Comparison of ENCODE assay signal across 1 cellular context in the genomic region with DNA sequence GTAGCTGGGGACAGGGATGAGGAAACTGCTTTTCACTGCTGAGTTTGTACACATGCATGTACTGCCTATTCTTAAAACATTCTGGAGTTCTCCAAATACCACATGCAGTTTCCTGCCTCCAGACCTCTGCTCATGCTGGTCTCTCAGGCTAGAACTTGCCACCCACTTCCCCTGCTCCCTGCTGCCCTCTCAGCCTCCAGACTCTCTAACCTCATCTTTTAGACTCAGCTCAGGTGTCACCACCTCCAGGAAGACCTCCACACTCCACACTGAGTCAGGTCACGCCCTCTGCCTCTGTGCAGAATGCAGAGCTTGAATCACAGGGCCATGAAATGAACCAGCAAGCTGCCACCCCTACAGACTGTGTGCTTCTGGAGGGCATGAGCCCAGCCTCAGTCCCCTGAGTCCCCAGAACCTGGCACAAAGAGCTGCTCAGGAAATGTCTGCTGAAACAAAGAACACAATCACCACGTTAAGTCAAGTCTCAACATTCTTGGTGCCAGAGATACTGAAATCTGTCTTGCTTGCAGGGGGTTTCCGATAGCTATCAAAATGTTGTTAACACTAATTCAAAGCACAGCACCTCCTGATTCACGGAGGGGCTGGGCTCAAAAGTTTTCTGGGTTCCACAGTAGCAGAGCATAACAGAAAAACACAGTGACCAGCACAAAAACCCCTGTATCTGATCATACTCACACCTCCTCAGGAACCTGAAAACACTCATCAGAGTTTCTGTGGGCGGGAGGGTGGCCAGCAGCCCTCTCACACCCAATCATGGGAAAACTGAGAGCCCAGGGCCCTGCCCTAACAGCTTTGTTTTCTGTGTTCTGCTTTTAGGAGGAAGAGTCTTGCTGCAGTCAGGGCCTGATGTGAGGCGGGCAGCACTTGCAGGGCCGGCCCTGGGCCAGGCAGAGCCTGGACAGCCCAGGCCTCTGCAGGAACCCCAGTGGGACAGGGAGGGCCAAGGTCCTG.
TF ChIP-seq lines count a peak whose summit lies in the region.

No MANE protein-coding gene starts in this region.

TF ChIP-seq in GM12878, 131 proteins besides CTCF, POLR2A, EP300 and RAD21 (continued from another document and continues in another):
- TF ChIP-seq, protein P1, sequence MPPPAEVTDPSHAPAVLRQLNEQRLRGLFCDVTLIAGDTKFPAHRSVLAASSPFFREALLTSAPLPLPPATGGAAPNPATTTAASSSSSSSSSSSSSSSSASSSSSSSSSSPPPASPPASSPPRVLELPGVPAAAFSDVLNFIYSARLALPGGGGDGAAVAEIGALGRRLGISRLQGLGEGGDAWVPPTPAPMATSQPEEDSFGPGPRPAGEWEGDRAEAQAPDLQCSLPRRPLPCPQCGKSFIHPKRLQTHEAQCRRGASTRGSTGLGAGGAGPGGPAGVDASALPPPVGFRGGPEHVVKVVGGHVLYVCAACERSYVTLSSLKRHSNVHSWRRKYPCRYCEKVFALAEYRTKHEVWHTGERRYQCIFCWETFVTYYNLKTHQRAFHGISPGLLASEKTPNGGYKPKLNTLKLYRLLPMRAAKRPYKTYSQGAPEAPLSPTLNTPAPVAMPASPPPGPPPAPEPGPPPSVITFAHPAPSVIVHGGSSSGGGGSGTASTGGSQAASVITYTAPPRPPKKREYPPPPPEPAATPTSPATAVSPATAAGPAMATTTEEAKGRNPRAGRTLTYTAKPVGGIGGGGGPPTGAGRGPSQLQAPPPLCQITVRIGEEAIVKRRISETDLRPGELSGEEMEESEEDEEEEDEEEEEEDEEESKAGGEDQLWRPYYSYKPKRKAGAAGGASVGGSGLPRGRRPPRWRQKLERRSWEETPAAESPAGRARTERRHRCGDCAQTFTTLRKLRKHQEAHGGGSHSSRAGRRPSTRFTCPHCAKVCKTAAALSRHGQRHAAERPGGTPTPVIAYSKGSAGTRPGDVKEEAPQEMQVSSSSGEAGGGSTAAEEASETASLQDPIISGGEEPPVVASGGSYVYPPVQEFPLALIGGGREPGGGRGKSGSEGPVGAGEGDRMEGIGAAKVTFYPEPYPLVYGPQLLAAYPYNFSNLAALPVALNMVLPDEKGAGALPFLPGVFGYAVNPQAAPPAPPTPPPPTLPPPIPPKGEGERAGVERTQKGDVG (CRISPR knock-in tag; IDR thresholded peaks at IDR 0.05) = no peak
- TF ChIP-seq SIN3A (IDR thresholded peaks at IDR 0.05; ENCODE audit: low read depth, low read length) = no peak
- no peak for TF ChIP-seq ZNF384 (IDR thresholded peaks at IDR 0.05; ENCODE audit: borderline replicate concordance, low read depth, low read length)
- TF ChIP-seq BHLHE40 (IDR thresholded peaks at IDR 0.05; ENCODE audit: borderline replicate concordance in 1 of 2, low read depth in 2 of 2, low read length in 1 of 2) = peak; percentile 58 to 70; a peak in 3 of 4 replicates
- no peak for TF ChIP-seq NFXL1 (IDR thresholded peaks at IDR 0.05; ENCODE audit: borderline replicate concordance)
- TF ChIP-seq, protein P2, sequence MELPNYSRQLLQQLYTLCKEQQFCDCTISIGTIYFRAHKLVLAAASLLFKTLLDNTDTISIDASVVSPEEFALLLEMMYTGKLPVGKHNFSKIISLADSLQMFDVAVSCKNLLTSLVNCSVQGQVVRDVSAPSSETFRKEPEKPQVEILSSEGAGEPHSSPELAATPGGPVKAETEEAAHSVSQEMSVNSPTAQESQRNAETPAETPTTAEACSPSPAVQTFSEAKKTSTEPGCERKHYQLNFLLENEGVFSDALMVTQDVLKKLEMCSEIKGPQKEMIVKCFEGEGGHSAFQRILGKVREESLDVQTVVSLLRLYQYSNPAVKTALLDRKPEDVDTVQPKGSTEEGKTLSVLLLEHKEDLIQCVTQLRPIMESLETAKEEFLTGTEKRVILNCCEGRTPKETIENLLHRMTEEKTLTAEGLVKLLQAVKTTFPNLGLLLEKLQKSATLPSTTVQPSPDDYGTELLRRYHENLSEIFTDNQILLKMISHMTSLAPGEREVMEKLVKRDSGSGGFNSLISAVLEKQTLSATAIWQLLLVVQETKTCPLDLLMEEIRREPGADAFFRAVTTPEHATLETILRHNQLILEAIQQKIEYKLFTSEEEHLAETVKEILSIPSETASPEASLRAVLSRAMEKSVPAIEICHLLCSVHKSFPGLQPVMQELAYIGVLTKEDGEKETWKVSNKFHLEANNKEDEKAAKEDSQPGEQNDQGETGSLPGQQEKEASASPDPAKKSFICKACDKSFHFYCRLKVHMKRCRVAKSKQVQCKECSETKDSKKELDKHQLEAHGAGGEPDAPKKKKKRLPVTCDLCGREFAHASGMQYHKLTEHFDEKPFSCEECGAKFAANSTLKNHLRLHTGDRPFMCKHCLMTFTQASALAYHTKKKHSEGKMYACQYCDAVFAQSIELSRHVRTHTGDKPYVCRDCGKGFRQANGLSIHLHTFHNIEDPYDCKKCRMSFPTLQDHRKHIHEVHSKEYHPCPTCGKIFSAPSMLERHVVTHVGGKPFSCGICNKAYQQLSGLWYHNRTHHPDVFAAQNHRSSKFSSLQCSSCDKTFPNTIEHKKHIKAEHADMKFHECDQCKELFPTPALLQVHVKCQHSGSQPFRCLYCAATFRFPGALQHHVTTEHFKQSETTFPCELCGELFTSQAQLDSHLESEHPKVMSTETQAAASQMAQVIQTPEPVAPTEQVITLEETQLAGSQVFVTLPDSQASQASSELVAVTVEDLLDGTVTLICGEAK (IDR thresholded peaks at IDR 0.05; ENCODE audit: borderline replicate concordance) = peak; percentile 13; the same call in 1 of the 2 replicates
- no peak for TF ChIP-seq HCFC1 (IDR thresholded peaks at IDR 0.05; ENCODE audit: low read length)
- TF ChIP-seq CEBPB (IDR thresholded peaks at IDR 0.05; ENCODE audit: borderline replicate concordance in 1 of 2, low read depth in 2 of 2, low read length in 2 of 2) = no peak
- no peak for TF ChIP-seq FOS (IDR thresholded peaks at IDR 0.05; ENCODE audit: borderline replicate concordance, extremely low read depth, insufficient read length)
- no peak for TF ChIP-seq SREBF1 (IDR thresholded peaks at IDR 0.05; ENCODE audit: low read length)
- no peak for TF ChIP-seq YY1 (IDR thresholded peaks at IDR 0.05; ENCODE audit: low read depth, low read length)
- 0 out of 2 replicates have a peak, but pooled peaks have one; percentile 20 for TF ChIP-seq CHD2 (IDR thresholded peaks at IDR 0.05; ENCODE audit: borderline replicate concordance, low read depth, low read length)
- TF ChIP-seq SUPT20H (IDR thresholded peaks at IDR 0.05; ENCODE audit: borderline replicate concordance, control insufficient read depth, low read depth, low read length) = no peak
- peak; percentile 65; the same call in 1 of the 2 replicates for TF ChIP-seq RCOR1 (conservative IDR thresholded peaks at IDR 0.05; ENCODE audit: low read depth, low read length)
- no peak for TF ChIP-seq SP1 (IDR thresholded peaks at IDR 0.05; ENCODE audit: low read depth, low read length)
- TF ChIP-seq, protein P3, sequence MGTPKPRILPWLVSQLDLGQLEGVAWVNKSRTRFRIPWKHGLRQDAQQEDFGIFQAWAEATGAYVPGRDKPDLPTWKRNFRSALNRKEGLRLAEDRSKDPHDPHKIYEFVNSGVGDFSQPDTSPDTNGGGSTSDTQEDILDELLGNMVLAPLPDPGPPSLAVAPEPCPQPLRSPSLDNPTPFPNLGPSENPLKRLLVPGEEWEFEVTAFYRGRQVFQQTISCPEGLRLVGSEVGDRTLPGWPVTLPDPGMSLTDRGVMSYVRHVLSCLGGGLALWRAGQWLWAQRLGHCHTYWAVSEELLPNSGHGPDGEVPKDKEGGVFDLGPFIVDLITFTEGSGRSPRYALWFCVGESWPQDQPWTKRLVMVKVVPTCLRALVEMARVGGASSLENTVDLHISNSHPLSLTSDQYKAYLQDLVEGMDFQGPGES (IDR thresholded peaks at IDR 0.05) = no peak
- TF ChIP-seq, protein P4, sequence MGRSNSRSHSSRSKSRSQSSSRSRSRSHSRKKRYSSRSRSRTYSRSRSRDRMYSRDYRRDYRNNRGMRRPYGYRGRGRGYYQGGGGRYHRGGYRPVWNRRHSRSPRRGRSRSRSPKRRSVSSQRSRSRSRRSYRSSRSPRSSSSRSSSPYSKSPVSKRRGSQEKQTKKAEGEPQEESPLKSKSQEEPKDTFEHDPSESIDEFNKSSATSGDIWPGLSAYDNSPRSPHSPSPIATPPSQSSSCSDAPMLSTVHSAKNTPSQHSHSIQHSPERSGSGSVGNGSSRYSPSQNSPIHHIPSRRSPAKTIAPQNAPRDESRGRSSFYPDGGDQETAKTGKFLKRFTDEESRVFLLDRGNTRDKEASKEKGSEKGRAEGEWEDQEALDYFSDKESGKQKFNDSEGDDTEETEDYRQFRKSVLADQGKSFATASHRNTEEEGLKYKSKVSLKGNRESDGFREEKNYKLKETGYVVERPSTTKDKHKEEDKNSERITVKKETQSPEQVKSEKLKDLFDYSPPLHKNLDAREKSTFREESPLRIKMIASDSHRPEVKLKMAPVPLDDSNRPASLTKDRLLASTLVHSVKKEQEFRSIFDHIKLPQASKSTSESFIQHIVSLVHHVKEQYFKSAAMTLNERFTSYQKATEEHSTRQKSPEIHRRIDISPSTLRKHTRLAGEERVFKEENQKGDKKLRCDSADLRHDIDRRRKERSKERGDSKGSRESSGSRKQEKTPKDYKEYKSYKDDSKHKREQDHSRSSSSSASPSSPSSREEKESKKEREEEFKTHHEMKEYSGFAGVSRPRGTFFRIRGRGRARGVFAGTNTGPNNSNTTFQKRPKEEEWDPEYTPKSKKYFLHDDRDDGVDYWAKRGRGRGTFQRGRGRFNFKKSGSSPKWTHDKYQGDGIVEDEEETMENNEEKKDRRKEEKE (IDR thresholded peaks at IDR 0.05) = no peak
- TF ChIP-seq CREM (IDR thresholded peaks at IDR 0.05; ENCODE audit: low read depth) = no peak; the same call in 1 of the 2 replicates
- no peak for TF ChIP-seq BRCA1 (IDR thresholded peaks at IDR 0.05; ENCODE audit: low read depth, low read length)
- no peak for TF ChIP-seq MYC (IDR thresholded peaks at IDR 0.05; ENCODE audit: insufficient read depth, insufficient read length, insufficient replicate concordance, low read length, severe bottlenecking)
- peak; percentile 66 for TF ChIP-seq MXI1 (IDR thresholded peaks at IDR 0.05; ENCODE audit: low read depth, low read length)
- TF ChIP-seq, protein P5, sequence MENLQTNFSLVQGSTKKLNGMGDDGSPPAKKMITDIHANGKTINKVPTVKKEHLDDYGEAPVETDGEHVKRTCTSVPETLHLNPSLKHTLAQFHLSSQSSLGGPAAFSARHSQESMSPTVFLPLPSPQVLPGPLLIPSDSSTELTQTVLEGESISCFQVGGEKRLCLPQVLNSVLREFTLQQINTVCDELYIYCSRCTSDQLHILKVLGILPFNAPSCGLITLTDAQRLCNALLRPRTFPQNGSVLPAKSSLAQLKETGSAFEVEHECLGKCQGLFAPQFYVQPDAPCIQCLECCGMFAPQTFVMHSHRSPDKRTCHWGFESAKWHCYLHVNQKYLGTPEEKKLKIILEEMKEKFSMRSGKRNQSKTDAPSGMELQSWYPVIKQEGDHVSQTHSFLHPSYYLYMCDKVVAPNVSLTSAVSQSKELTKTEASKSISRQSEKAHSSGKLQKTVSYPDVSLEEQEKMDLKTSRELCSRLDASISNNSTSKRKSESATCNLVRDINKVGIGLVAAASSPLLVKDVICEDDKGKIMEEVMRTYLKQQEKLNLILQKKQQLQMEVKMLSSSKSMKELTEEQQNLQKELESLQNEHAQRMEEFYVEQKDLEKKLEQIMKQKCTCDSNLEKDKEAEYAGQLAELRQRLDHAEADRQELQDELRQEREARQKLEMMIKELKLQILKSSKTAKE (IDR thresholded peaks at IDR 0.05; ENCODE audit: low read depth, poor library complexity, severe bottlenecking) = peak; percentile 40
- peak; percentile 62 for TF ChIP-seq RUNX3 (IDR thresholded peaks at IDR 0.05; ENCODE audit: low read length)
- TF ChIP-seq, protein P6, sequence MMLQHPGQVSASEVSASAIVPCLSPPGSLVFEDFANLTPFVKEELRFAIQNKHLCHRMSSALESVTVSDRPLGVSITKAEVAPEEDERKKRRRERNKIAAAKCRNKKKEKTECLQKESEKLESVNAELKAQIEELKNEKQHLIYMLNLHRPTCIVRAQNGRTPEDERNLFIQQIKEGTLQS (IDR thresholded peaks at IDR 0.05; ENCODE audit: borderline replicate concordance, extremely low read depth, low read depth, low read length) = no peak
- TF ChIP-seq RBBP5 (conservative IDR thresholded peaks at IDR 0.05) = no peak
- TF ChIP-seq SRF (IDR thresholded peaks at IDR 0.05; ENCODE audit: low read depth in 2 of 2, low read length in 2 of 2) = no peak
- TF ChIP-seq ZZZ3 (IDR thresholded peaks at IDR 0.05; ENCODE audit: control insufficient read depth, insufficient read length, low read depth) = no peak
- TF ChIP-seq SMAD5 (IDR thresholded peaks at IDR 0.05; ENCODE audit: low read depth) = no peak
- TF ChIP-seq BCL11A (IDR thresholded peaks at IDR 0.05; ENCODE audit: low read depth, low read length) = peak; percentile 14; the same call in 1 of the 2 replicates
- TF ChIP-seq POLR2AphosphoS2 (IDR thresholded peaks at IDR 0.05; ENCODE audit: low read depth, low read length) = no peak
- 0 out of 2 replicates have a peak, but pooled peaks have one; percentile 32 for TF ChIP-seq GATAD2B (conservative IDR thresholded peaks at IDR 0.05; ENCODE audit: low read depth)
- TF ChIP-seq STAT1 (conservative IDR thresholded peaks at IDR 0.05) = 0 out of 2 replicates have a peak, but pooled peaks have one; percentile 20
- TF ChIP-seq, protein P7, sequence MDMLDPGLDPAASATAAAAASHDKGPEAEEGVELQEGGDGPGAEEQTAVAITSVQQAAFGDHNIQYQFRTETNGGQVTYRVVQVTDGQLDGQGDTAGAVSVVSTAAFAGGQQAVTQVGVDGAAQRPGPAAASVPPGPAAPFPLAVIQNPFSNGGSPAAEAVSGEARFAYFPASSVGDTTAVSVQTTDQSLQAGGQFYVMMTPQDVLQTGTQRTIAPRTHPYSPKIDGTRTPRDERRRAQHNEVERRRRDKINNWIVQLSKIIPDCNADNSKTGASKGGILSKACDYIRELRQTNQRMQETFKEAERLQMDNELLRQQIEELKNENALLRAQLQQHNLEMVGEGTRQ (IDR thresholded peaks at IDR 0.05; ENCODE audit: borderline replicate concordance, low read depth, low read length) = no peak
- TF ChIP-seq DPF2 (IDR thresholded peaks at IDR 0.05) = peak; percentile 60
- TF ChIP-seq, protein P8, sequence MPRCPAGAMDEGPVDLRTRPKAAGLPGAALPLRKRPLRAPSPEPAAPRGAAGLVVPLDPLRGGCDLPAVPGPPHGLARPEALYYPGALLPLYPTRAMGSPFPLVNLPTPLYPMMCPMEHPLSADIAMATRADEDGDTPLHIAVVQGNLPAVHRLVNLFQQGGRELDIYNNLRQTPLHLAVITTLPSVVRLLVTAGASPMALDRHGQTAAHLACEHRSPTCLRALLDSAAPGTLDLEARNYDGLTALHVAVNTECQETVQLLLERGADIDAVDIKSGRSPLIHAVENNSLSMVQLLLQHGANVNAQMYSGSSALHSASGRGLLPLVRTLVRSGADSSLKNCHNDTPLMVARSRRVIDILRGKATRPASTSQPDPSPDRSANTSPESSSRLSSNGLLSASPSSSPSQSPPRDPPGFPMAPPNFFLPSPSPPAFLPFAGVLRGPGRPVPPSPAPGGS (IDR thresholded peaks at IDR 0.05; ENCODE audit: borderline replicate concordance, insufficient read depth, low read depth, low read length, poor library complexity, severe bottlenecking) = peak; percentile 16
- TF ChIP-seq GABPA (IDR thresholded peaks at IDR 0.05; ENCODE audit: low read depth) = no peak
- peak; percentile 81 to 88; a peak in 3 of 4 replicates for TF ChIP-seq IKZF2 (IDR thresholded peaks at IDR 0.05)
- no peak for TF ChIP-seq SREBF2 (IDR thresholded peaks at IDR 0.05; ENCODE audit: low read length)
